22 cellular contexts compared by ENCODE assay signal in the genomic region with DNA sequence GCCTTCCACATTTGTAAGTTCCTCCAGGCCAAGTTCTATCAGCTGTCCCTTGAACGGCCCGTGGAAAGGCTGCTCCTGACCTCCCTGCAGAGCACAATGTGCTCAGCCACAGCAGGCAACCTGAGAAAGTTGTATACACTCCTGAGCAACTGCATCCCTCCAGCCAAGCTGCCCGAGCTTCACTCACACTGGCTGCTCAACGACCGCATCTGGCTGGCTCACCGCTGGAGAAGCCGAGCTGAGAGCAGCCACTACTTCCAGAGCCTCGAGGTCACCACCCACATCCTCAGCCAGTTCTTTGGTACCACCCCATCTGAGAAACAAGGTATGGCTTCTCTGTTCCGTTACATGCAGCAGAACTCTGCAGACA. TPM values are rescaled to one million over a fixed set of nuclear protein-coding genes. Genes with fewer than 3 reads are reported as not detected.
DNase-seq lines count a peak whose midpoint lies in the region; ATAC-seq lines count a peak whose summit lies in the region.
"Had no signal": no experiment of that assay in that cellular context is flagged by ENCODE, and none has a peak within 500 bp of the region (broad histone marks: within the 10 kb centered on the region; RNA-seq: fewer than 3 reads in every experiment).

No MANE protein-coding gene starts in this region.

- H3K27me3 ChIP-seq in CD8-positive, alpha-beta memory T cell (ENCODE audit: insufficient read depth, low read length, poor library complexity, severe bottlenecking): no peaks in the 10 kb centered on the region
- H3K27me3 ChIP-seq: BE2C, dorsolateral prefrontal cortex, gastrocnemius medialis, tibial artery had no signal

- H3K4me3 ChIP-seq in CD8-positive, alpha-beta memory T cell (ENCODE audit: low read length): no peak overlapping the region
- H3K4me3 ChIP-seq: dorsolateral prefrontal cortex, gastrocnemius medialis, GM23248, tibial artery had no signal

- peak overlapping the region in 6 of 8 donors; percentile 66 to 89 (median 74) for H3K27ac Mint-ChIP-seq in CD8-positive, alpha-beta memory T cell
- H3K27ac Mint-ChIP-seq in activated T-helper 17 cell treated with anti-CD3 and anti-CD28 coated beads, Interleukin-2, amount 50 U/mL, for 72 hours: no peak overlapping the region
- peak overlapping the region in 7 of 10 donors; percentile 40 to 90 (median 70) for H3K27ac Mint-ChIP-seq in naive thymus-derived CD8-positive, alpha-beta T cell

- peak overlapping the region in 3 of 7 donors; percentile 21 to 74 (median 34) for H3K4me3 Mint-ChIP-seq in CD8-positive, alpha-beta memory T cell
- H3K4me3 Mint-ChIP-seq in activated T-helper 17 cell treated with anti-CD3 and anti-CD28 coated beads, Interleukin-2, amount 50 U/mL, for 72 hours: peak overlapping the region; percentile 86
- H3K4me3 Mint-ChIP-seq in naive thymus-derived CD8-positive, alpha-beta T cell: peak overlapping the region in 9 of 10 donors; percentile 12 to 78 (median 38)

- no peaks in the 10 kb centered on the region for H3K9me3 Mint-ChIP-seq in CD8-positive, alpha-beta memory T cell
- H3K9me3 Mint-ChIP-seq in activated T-helper 17 cell treated with anti-CD3 and anti-CD28 coated beads, Interleukin-2, amount 50 U/mL, for 72 hours: no peaks in the 10 kb centered on the region
- no peaks in the 10 kb centered on the region for H3K9me3 Mint-ChIP-seq in naive thymus-derived CD8-positive, alpha-beta T cell

- DNase-seq in DMS 273 (lab: John Stamatoyannopoulos, UW; ENCODE audit: unreplicated experiment) (peak; percentile 58), DMS 273 treated with DMSO at 0.1 percent for 48 hours (lab: John Stamatoyannopoulos, UW) (no peak), head of caudate nucleus (no peak), NCI-H128 (lab: John Stamatoyannopoulos, UW; ENCODE audit: unreplicated experiment) (no peak), superior temporal gyrus (ENCODE audit: extremely low spot score) (no peak)
- DNase-seq in CD8-positive, alpha-beta memory T cell: no peak
- no peak for DNase-seq in naive thymus-derived CD8-positive, alpha-beta T cell
- DNase-seq: BE2C; DMS79; dorsolateral prefrontal cortex; gastrocnemius medialis; GM23248; left cardiac atrium; mesendoderm; NCI-H1694 treated with DMSO at 0.1 percent for 48 hours; NCI-H345; stimulated activated CD4-positive, alpha-beta T cell treated with anti-CD3 and anti-CD28 coated beads, Interleukin-15, amount 100 ng/mL, for 24 hours; stimulated activated naive CD4-positive, alpha-beta T cell; tibial artery had no signal

- intact Hi-C loops in head of caudate nucleus (cut with DNase I): no loop called here

- no peak for ATAC-seq in activated T-helper 17 cell treated with anti-CD3 and anti-CD28 coated beads, Interleukin-2, amount 50 U/mL, for 72 hours (replicated peaks)
- no peak for ATAC-seq in naive thymus-derived CD8-positive, alpha-beta T cell
- ATAC-seq: gastrocnemius medialis, left cardiac atrium had no signal

- peaks cover 30 to 45% (median 42%) of the 10 kb centered on the region in 3 donors for H3K4me1 Mint-ChIP-seq in CD8-positive, alpha-beta memory T cell
- peaks cover 28% of the 10 kb centered on the region for H3K4me1 Mint-ChIP-seq in activated T-helper 17 cell treated with anti-CD3 and anti-CD28 coated beads, Interleukin-2, amount 50 U/mL, for 72 hours
- H3K4me1 Mint-ChIP-seq in naive thymus-derived CD8-positive, alpha-beta T cell: peaks cover 22 to 49% (median 46%) of the 10 kb centered on the region in 4 donors

- H3K36me3 ChIP-seq in CD8-positive, alpha-beta memory T cell (ENCODE audit: insufficient read depth, low read length): peaks cover 6% of the 10 kb centered on the region

- no peaks in the 10 kb centered on the region for H3K9me3 ChIP-seq in CD8-positive, alpha-beta memory T cell (ENCODE audit: low read length)
- H3K9me3 ChIP-seq: BE2C, gastrocnemius medialis, tibial artery had no signal

- H3K4me1 ChIP-seq in CD8-positive, alpha-beta memory T cell (ENCODE audit: insufficient read depth, low read length): peaks cover 19% of the 10 kb centered on the region
- H3K4me1 ChIP-seq: BE2C had no signal

- H3K36me3 Mint-ChIP-seq in CD8-positive, alpha-beta memory T cell: peaks cover 0 to 35% (median 2%) of the 10 kb centered on the region in 3 donors
- peaks cover 29% of the 10 kb centered on the region for H3K36me3 Mint-ChIP-seq in activated T-helper 17 cell treated with anti-CD3 and anti-CD28 coated beads, Interleukin-2, amount 50 U/mL, for 72 hours (ENCODE audit: low read depth)
- H3K36me3 Mint-ChIP-seq in naive thymus-derived CD8-positive, alpha-beta T cell: peaks cover 0 to 29% (median 0%) of the 10 kb centered on the region in 3 donors

- no peaks in the 10 kb centered on the region for H3K27me3 Mint-ChIP-seq in CD8-positive, alpha-beta memory T cell
- H3K27me3 Mint-ChIP-seq in activated T-helper 17 cell treated with anti-CD3 and anti-CD28 coated beads, Interleukin-2, amount 50 U/mL, for 72 hours: no peaks in the 10 kb centered on the region
- no peaks in the 10 kb centered on the region for H3K27me3 Mint-ChIP-seq in naive thymus-derived CD8-positive, alpha-beta T cell

- no peak overlapping the region for H3K27ac ChIP-seq in CD8-positive, alpha-beta memory T cell (ENCODE audit: low read depth, low read length)
- H3K27ac ChIP-seq: 22Rv1, GM23248, tibial artery had no signal

- POLR2A ChIA-PET in CD8-positive, alpha-beta memory T cell (lab: Charles Lee): interaction anchor here (3.1 kb wide), 1 partner anchor 52 kb away, joined by 47 read pairs; a partner anchor contains a TSS
- POLR2A ChIA-PET in naive thymus-derived CD8-positive, alpha-beta T cell (lab: Charles Lee): interaction anchor here (1.1 to 5.0 kb wide), 3 partner anchors 10 to 51 kb away, joined by 3 to 56 read pairs (median 34); a partner anchor contains a TSS

- CTCF ChIA-PET in CD8-positive, alpha-beta memory T cell (lab: Charles Lee): interaction anchor here (2.2 to 3.0 kb wide), 2 partner anchors 27 to 87 kb away, joined by 8 read pairs; a partner anchor contains a TSS

RNA-seq across cellular contexts. Expression of a gene that starts 2.1 kb away (rescaled TPM):
- total RNA-seq in CD8-positive, alpha-beta memory T cell: 10 to 100 TPM; 12.3 TPM
- 2.1 TPM for polyA plus RNA-seq in CD8-positive, alpha-beta memory T cell
- total RNA-seq in activated T-helper 17 cell treated with anti-CD3 and anti-CD28 coated beads, Interleukin-2, amount 50 U/mL, for 72 hours: 10 to 100 TPM in 1 of 2 donors, 1 to 10 TPM in 1; 7.8 to 16.0 TPM
- total RNA-seq in naive thymus-derived CD8-positive, alpha-beta T cell: 10 to 100 TPM; 16.5 to 17.6 TPM
- polyA plus RNA-seq in naive thymus-derived CD8-positive, alpha-beta T cell: 1 to 10 TPM in 2 of 3 donors, under 1 TPM in 1; 0.96 to 9.8 (median 1.7) TPM

RNA-seq across cellular contexts. Expression of a gene that starts 4.3 kb away (rescaled TPM):
- total RNA-seq in CD8-positive, alpha-beta memory T cell: 1 to 10 TPM in 1 of 2 experiments, under 1 TPM in 1; 0.98 to 1.9 TPM
- polyA plus RNA-seq in CD8-positive, alpha-beta memory T cell: not detected
- total RNA-seq in activated T-helper 17 cell treated with anti-CD3 and anti-CD28 coated beads, Interleukin-2, amount 50 U/mL, for 72 hours: under 1 TPM; 0.69 to 0.74 TPM
- total RNA-seq in naive thymus-derived CD8-positive, alpha-beta T cell: 1 to 10 TPM; 4.1 to 4.8 TPM
- polyA plus RNA-seq in naive thymus-derived CD8-positive, alpha-beta T cell: under 1 TPM in 2 of 3 donors, not detected in 1; 0.24 to 0.42 TPM
- total RNA-seq: epithelial cell of proximal tubule, GM23248 had no signal
- polyA plus RNA-seq: GM23248 had no signal

RNA-seq across cellular contexts. Expression of a gene that starts 7.9 kb away (rescaled TPM):
- total RNA-seq in CD8-positive, alpha-beta memory T cell: 1 to 10 TPM; 2.7 to 2.8 TPM
- 0.94 TPM for polyA plus RNA-seq in CD8-positive, alpha-beta memory T cell
- 1 to 10 TPM; 1.7 to 2.1 TPM for total RNA-seq in activated T-helper 17 cell treated with anti-CD3 and anti-CD28 coated beads, Interleukin-2, amount 50 U/mL, for 72 hours
- total RNA-seq in naive thymus-derived CD8-positive, alpha-beta T cell: 1 to 10 TPM; 5.0 to 5.9 TPM
- polyA plus RNA-seq in naive thymus-derived CD8-positive, alpha-beta T cell: 1 to 10 TPM in 2 of 3 donors, under 1 TPM in 1; 0.53 to 2.2 (median 1.8) TPM

RNA-seq across cellular contexts. Expression of a gene that starts 8.1 kb away (rescaled TPM):
- total RNA-seq in CD8-positive, alpha-beta memory T cell: 10 to 100 TPM; 81.1 to 82.1 TPM
- polyA plus RNA-seq in CD8-positive, alpha-beta memory T cell: 219 TPM
- 100 to 1,000 TPM; 117 to 152 TPM for total RNA-seq in activated T-helper 17 cell treated with anti-CD3 and anti-CD28 coated beads, Interleukin-2, amount 50 U/mL, for 72 hours
- total RNA-seq in naive thymus-derived CD8-positive, alpha-beta T cell: 10 to 100 TPM; 79.1 to 82.7 TPM
- 100 to 1,000 TPM in 1 of 3 donors, 10 to 100 TPM in 2; 79.5 to 128 (median 90.5) TPM for polyA plus RNA-seq in naive thymus-derived CD8-positive, alpha-beta T cell

RNA-seq across cellular contexts. Expression of a gene that starts 25.7 kb away (rescaled TPM):
- total RNA-seq in CD8-positive, alpha-beta memory T cell: 1 to 10 TPM; 5.9 to 6.5 TPM
- 2.0 TPM for polyA plus RNA-seq in CD8-positive, alpha-beta memory T cell
- total RNA-seq in activated T-helper 17 cell treated with anti-CD3 and anti-CD28 coated beads, Interleukin-2, amount 50 U/mL, for 72 hours: 1 to 10 TPM; 7.1 to 7.6 TPM
- total RNA-seq in naive thymus-derived CD8-positive, alpha-beta T cell: 1 to 10 TPM; 4.3 to 4.4 TPM
- 1 to 10 TPM in 1 of 3 donors, under 1 TPM in 2; 0.35 to 2.1 (median 0.65) TPM for polyA plus RNA-seq in naive thymus-derived CD8-positive, alpha-beta T cell
